Comparison of ENCODE assay signal across 1 cellular context in the genomic region with DNA sequence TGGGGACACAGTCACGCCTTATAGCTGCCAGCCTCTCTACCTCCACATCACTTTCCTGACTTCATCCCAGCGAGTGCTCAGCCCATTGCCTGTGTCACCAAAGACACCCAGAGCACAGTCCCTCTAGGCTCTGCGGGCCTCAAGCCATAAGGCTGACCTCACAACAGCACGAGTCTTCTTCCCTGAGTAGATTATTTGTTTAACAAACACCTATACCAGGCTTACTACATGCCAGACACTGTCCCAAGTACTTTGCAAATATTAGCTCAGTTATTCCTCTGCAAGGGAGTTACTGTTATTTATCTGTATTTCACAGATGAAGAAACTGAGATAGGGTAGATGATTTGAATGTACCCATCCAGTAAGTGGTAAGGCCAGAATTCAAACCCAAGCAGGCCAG.
TF ChIP-seq lines count a peak whose summit lies in the region.

No MANE protein-coding gene starts in this region.

TF ChIP-seq in HepG2, 621 proteins besides CTCF, POLR2A, EP300 and RAD21 (continued from another document):
- TF ChIP-seq, protein P1, sequence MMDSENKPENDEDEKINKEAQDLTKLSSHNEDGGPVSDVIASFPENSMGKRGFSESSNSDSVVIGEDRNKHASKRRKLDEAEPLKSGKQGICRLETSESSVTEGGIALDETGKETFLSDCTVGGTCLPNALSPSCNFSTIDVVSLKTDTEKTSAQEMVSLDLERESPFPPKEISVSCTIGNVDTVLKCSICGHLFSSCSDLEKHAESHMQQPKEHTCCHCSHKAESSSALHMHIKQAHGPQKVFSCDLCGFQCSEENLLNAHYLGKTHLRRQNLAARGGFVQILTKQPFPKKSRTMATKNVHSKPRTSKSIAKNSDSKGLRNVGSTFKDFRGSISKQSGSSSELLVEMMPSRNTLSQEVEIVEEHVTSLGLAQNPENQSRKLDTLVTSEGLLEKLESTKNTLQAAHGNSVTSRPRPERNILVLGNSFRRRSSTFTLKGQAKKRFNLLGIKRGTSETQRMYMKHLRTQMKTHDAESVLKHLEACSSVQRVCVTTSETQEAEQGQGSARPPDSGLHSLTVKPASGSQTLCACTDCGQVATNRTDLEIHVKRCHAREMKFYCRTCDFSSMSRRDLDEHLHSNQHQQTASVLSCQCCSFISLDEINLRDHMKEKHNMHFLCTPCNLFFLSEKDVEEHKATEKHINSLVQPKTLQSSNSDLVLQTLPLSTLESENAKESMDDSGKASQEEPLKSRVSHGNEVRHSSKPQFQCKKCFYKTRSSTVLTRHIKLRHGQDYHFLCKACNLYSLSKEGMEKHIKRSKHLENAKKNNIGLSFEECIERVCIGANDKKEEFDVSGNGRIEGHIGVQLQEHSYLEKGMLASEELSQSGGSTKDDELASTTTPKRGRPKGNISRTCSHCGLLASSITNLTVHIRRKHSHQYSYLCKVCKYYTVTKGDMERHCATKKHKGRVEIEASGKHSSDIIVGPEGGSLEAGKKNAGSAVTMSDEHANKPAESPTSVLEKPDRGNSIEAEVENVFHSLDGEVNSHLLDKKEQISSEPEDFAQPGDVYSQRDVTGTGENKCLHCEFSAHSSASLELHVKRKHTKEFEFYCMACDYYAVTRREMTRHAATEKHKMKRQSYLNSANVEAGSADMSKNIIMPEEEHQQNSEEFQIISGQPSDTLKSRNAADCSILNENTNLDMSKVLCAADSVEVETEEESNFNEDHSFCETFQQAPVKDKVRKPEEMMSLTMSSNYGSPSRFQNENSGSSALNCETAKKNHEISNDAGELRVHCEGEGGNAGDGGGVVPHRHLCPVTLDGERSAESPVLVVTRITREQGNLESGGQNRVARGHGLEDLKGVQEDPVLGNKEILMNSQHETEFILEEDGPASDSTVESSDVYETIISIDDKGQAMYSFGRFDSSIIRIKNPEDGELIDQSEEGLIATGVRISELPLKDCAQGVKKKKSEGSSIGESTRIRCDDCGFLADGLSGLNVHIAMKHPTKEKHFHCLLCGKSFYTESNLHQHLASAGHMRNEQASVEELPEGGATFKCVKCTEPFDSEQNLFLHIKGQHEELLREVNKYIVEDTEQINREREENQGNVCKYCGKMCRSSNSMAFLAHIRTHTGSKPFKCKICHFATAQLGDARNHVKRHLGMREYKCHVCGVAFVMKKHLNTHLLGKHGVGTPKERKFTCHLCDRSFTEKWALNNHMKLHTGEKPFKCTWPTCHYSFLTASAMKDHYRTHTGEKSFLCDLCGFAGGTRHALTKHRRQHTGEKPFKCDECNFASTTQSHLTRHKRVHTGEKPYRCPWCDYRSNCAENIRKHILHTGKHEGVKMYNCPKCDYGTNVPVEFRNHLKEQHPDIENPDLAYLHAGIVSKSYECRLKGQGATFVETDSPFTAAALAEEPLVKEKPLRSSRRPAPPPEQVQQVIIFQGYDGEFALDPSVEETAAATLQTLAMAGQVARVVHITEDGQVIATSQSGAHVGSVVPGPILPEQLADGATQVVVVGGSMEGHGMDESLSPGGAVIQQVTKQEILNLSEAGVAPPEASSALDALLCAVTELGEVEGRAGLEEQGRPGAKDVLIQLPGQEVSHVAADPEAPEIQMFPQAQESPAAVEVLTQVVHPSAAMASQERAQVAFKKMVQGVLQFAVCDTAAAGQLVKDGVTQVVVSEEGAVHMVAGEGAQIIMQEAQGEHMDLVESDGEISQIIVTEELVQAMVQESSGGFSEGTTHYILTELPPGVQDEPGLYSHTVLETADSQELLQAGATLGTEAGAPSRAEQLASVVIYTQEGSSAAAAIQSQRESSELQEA (CRISPR knock-in tag; IDR thresholded peaks at IDR 0.05; ENCODE audit: not compliant biosample characterization), result no peak
